ENCODE assay signal across 22 cellular contexts in the genomic region with DNA sequence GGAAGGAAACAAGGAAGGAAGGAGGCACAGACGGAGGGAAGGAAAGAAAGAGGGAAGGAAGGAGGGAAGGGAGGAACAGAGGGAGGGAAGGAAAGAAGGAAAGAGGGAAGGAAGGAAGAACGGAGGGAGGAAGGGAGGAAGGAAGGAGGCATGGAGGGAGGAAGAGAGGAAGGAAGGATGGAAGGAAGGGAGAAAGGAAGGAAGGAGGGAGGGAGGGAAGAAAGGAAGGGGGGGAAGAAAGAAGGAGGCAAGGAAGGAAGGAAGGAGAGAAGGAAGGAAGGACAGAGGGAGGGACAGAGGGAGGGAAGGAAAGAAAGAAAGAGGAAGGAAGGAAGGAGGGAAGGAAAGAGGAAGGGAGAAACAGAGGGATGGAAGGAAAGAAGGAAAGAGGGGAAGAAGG. TPM values are rescaled to one million over a fixed set of nuclear protein-coding genes. Genes with fewer than 3 reads are reported as not detected.
"Had no signal": no experiment of that assay in that cellular context is flagged by ENCODE, and none has a peak within 500 bp of the region (broad histone marks: within the 10 kb centered on the region; RNA-seq: fewer than 3 reads in every experiment).

No MANE protein-coding gene starts in this region.

- FAIRE-seq: RCC 7860 had no signal

- H3K4me2 ChIP-seq: KMS-11 had no signal

- DNase-seq: IMR-90, Kasumi-1, MM.1S, NCI-H1092 treated with DMSO at 0.1 percent for 48 hours, NCI-H1436, NCI-H187, NCI-H2029, NCI-H2081 treated with DMSO at 0.1 percent for 48 hours, NCI-H226, NCI-H446, NCI-H510A, NCI-H524 treated with DMSO at 0.1 percent for 48 hours, NCI-H774, Right ventricle myocardium superior, RPMI8226, SIG-M5, T-helper 1 cell had no signal

- H3K4me1 ChIP-seq: SJSA1 had no signal

- H3K9me3 ChIP-seq: SJSA1 had no signal

- H3K4me3 ChIP-seq: SJSA1, SK-N-MC had no signal

- H3K9ac ChIP-seq: KMS-11 had no signal

- H3K27ac ChIP-seq: KMS-11, SJSA1, SK-N-MC had no signal

- H3K36me3 ChIP-seq: SJSA1 had no signal

RNA-seq across cellular contexts. Expression of a gene that starts 7.6 kb away (rescaled TPM):
- total RNA-seq: IMR-90, M059J, Right ventricle myocardium superior, SJSA1 had no signal
- polyA plus RNA-seq: IMR-90 had no signal
